Comparison of ENCODE assay signal across 8 cellular contexts in genomic region chr16:29290631-29291247, GRCh38.
A peak's percentile ranks its signal among the peaks of the same experiment; 100 is the strongest.
DNase-seq lines count a peak whose midpoint lies in the region; ATAC-seq and TF ChIP-seq lines count a peak whose summit lies in the region.

No MANE protein-coding gene starts in this region.

- H3K36me3 ChIP-seq in ascending aorta (no peaks in the 10 kb centered on the region), sigmoid colon (no peaks in the 10 kb centered on the region), OCI-LY7 (ENCODE audit: insufficient read depth, low read length) (no peaks in the 10 kb centered on the region)

- WGBS in sigmoid colon, 2 donors = 3 to 20% methylated on average over 21 to 23 of the region's 24 CpGs

- DNase-seq in ACHN (peak; percentile 97), T-helper 17 cell (peak in 2 of 3 donors; percentile 36 to 43), ascending aorta (ENCODE audit: low spot score in 2 of 2) (peak; percentile 93 to 98), hepatic stellate cell (ENCODE audit: low spot score) (peak; percentile 88), sigmoid colon (peak; percentile 98), OCI-LY7 (ENCODE audit: low spot score) (no peak)

- intact Hi-C loops in ascending aorta (cut with DNase I) = no loop called here
- intact Hi-C loops in sigmoid colon (cut with DNase I) = no loop called here
- intact Hi-C loops in OCI-LY7 (cut with micrococcal nuclease; ENCODE audit: unreplicated experiment) = no loop called here

- no peak overlapping the region for H2AFZ ChIP-seq in OCI-LY7 (ENCODE audit: low read length)

- no peaks in the 10 kb centered on the region for H3K79me2 ChIP-seq in OCI-LY7 (ENCODE audit: insufficient read depth, low read depth, low read length)

- H3K9me2 ChIP-seq in OCI-LY7 (ENCODE audit: insufficient read depth, low read length) = no peaks in the 10 kb centered on the region

- no peak for TF ChIP-seq POLR2A in sigmoid colon (IDR thresholded peaks at IDR 0.05)

- no TSS peak for BruUV-seq in OCI-LY7 (replicated peaks; lab: Mats Ljungman, UMichigan)

- H3K27me3 Mint-ChIP-seq in T-helper 17 cell = no peaks in the 10 kb centered on the region

- peak; percentile 43 for ATAC-seq in GM18873 (IDR thresholded peaks at IDR 0.05; ENCODE audit: low FRiP score, unreplicated experiment)
- ATAC-seq in HG03378 (IDR thresholded peaks at IDR 0.05; ENCODE audit: unreplicated experiment) = peak; percentile 70
- peak; percentile 87 for ATAC-seq in T-helper 17 cell

- H3K4me2 ChIP-seq in OCI-LY7 (ENCODE audit: low read length) = no peak overlapping the region

- H3K36me3 Mint-ChIP-seq in T-helper 17 cell (ENCODE audit: low read depth) = no peaks in the 10 kb centered on the region

- no peaks in the 10 kb centered on the region for H3K27me3 ChIP-seq in ascending aorta
- H3K27me3 ChIP-seq in sigmoid colon = no peaks in the 10 kb centered on the region

- peak overlapping the region; percentile 71 for H3K4me3 Mint-ChIP-seq in T-helper 17 cell

- H4K20me1 ChIP-seq in OCI-LY7 (ENCODE audit: insufficient read depth, low read length) = no peaks in the 10 kb centered on the region

- CTCF ChIA-PET in OCI-LY7 (lab: Charles Lee; ENCODE audit: unreplicated experiment) = no interaction called here

- H3K9me3 ChIP-seq in T-helper 17 cell (ENCODE audit: control insufficient read depth, low read length, poor library complexity, severe bottlenecking) (no peaks in the 10 kb centered on the region), ascending aorta (no peaks in the 10 kb centered on the region), sigmoid colon (no peaks in the 10 kb centered on the region), OCI-LY7 (ENCODE audit: low read length) (no peaks in the 10 kb centered on the region)

- H3K27ac ChIP-seq in ascending aorta (peak overlapping the region; percentile 53 to 62), sigmoid colon (peak overlapping the region; percentile 78 to 84 (median 80)), OCI-LY7 (ENCODE audit: low read depth, low read length, poor library complexity, severe bottlenecking) (no peak overlapping the region)

- in situ Hi-C loops in ACHN (cut with HindIII; ENCODE audit: low pct_ligation_motif_present, low pct_unique_long_range_greater_than_20kb, low sequenced_read_pairs) = no loop called here

- POLR2A ChIA-PET in OCI-LY7 (lab: Charles Lee) = no interaction called here

- H3K4me1 Mint-ChIP-seq in T-helper 17 cell = peaks cover 8% of the 10 kb centered on the region

- TF ChIP-seq CTCF in ascending aorta (IDR thresholded peaks at IDR 0.05) = no peak
- TF ChIP-seq CTCF in sigmoid colon (IDR thresholded peaks at IDR 0.05) = no peak
- TF ChIP-seq CTCF in OCI-LY7 (conservative IDR thresholded peaks at IDR 0.05; ENCODE audit: low read length) = no peak

- H3K4me3 ChIP-seq in ascending aorta (peak overlapping the region; percentile 33 to 58), sigmoid colon (peak overlapping the region in 3 of 4 donors; percentile 29 to 35 (median 34)), OCI-LY7 (ENCODE audit: low read depth, low read length, poor library complexity, severe bottlenecking) (no peak overlapping the region)

- H3K4me1 ChIP-seq in ascending aorta = peaks cover 6 to 21% of the 10 kb centered on the region in 2 donors
- peaks cover 0 to 65% (median 60%) of the 10 kb centered on the region in 4 donors for H3K4me1 ChIP-seq in sigmoid colon
- peaks cover 10% of the 10 kb centered on the region for H3K4me1 ChIP-seq in OCI-LY7 (ENCODE audit: insufficient read depth, low read length, poor library complexity, severe bottlenecking)

- peak in 1 of 4 donors; percentile 79 for TF ChIP-seq EP300 in sigmoid colon (IDR thresholded peaks at IDR 0.05)

- peak overlapping the region; percentile 61 for H3K27ac Mint-ChIP-seq in T-helper 17 cell
